Comparison of ENCODE assay signal across 17 cellular contexts in genomic region chr3:114714237-114714636, GRCh38.
DNase-seq lines count a peak whose midpoint lies in the region; ATAC-seq and TF ChIP-seq lines count a peak whose summit lies in the region.
"Had no signal": no experiment of that assay in that cellular context is flagged by ENCODE, and none has a peak within 500 bp of the region (broad histone marks: within the 10 kb centered on the region; RNA-seq: fewer than 3 reads in every experiment).

No MANE protein-coding gene starts in this region.

- TF ChIP-seq CTCF in breast epithelium (IDR thresholded peaks at IDR 0.05) (no peak), neural cell (IDR thresholded peaks at IDR 0.05; ENCODE audit: poor library complexity, severe bottlenecking) (no peak)

- H3K9me2 ChIP-seq in neural cell (ENCODE audit: insufficient read depth, low read length): no peaks in the 10 kb centered on the region

- ATAC-seq in GM19397 (IDR thresholded peaks at IDR 0.05; ENCODE audit: unreplicated experiment): no peak
- ATAC-seq: T-cell had no signal

- intact Hi-C loops in breast epithelium (cut with DNase I; ENCODE audit: low total_unique reads): no loop called here

- no peak for TF ChIP-seq RAD21 in neural cell (conservative IDR thresholded peaks at IDR 0.05)

- H3K79me2 ChIP-seq in neural cell (replicated peaks; ENCODE audit: insufficient read depth, low read length): no peaks in the 10 kb centered on the region

- TF ChIP-seq POLR2A in breast epithelium (IDR thresholded peaks at IDR 0.05): no peak

- H3K27ac ChIP-seq in breast epithelium (peak overlapping the region; percentile 5 to 14), neural cell (ENCODE audit: low read length) (no peak overlapping the region)
- H3K27ac ChIP-seq: cardiac muscle cell had no signal

- no peak overlapping the region for H3K4me2 ChIP-seq in neural cell (ENCODE audit: low read length)

- H3K4me3 ChIP-seq in breast epithelium (no peak overlapping the region), neural cell (ENCODE audit: low read length) (no peak overlapping the region)
- H3K4me3 ChIP-seq: cardiac muscle cell had no signal

- no peak overlapping the region for H3K9ac ChIP-seq in neural cell (ENCODE audit: low read length)

- TF ChIP-seq EP300 in neural cell (conservative IDR thresholded peaks at IDR 0.05; ENCODE audit: poor library complexity, severe bottlenecking): no peak

- H2AFZ ChIP-seq in neural cell (ENCODE audit: low read depth, low read length): peak overlapping the region; percentile 27

- H3K9me3 ChIP-seq in breast epithelium: no peaks in the 10 kb centered on the region
- H3K9me3 ChIP-seq in neural cell (ENCODE audit: low read length): no peaks in the 10 kb centered on the region

- H3K36me3 ChIP-seq in breast epithelium: no peaks in the 10 kb centered on the region
- no peaks in the 10 kb centered on the region for H3K36me3 ChIP-seq in neural cell (ENCODE audit: insufficient read depth, low read length)
- H3K36me3 ChIP-seq: cardiac muscle cell had no signal

- no peaks in the 10 kb centered on the region for H4K20me1 ChIP-seq in neural cell (ENCODE audit: insufficient read depth)

- no peaks in the 10 kb centered on the region for H3K4me1 ChIP-seq in breast epithelium

- H3K27me3 ChIP-seq in breast epithelium (no peaks in the 10 kb centered on the region), neural cell (ENCODE audit: insufficient read depth, low read depth, low read length) (no peaks in the 10 kb centered on the region)
- H3K27me3 ChIP-seq: cardiac muscle cell had no signal

- peak; percentile 8 for DNase-seq in NCI-H1105 treated with DMSO at 0.1 percent for 48 hours (lab: John Stamatoyannopoulos, UW)
- no peak for DNase-seq in NCI-H1105 (lab: John Stamatoyannopoulos, UW)
- peak; percentile 44 for DNase-seq in NCI-H146 treated with DMSO at 0.1 percent for 48 hours (lab: John Stamatoyannopoulos, UW; ENCODE audit: unreplicated experiment)
- DNase-seq in breast epithelium (ENCODE audit: low spot score in 2 of 2): no peak
- DNase-seq in NAMALWA (ENCODE audit: low spot score): no peak
- no peak for DNase-seq in activated CD4-positive, CD25-positive, alpha-beta regulatory T cell (lab: John Stamatoyannopoulos, UW)
- DNase-seq: activated naive CD8-positive, alpha-beta T cell treated with anti-CD3 and anti-CD28 coated beads, Interleukin-2, amount 10 ng/mL, durations not matched to agents 7 days and 5 days; CD4-positive, alpha-beta memory T cell; effector CD4-positive, alpha-beta T cell; IMR-90; NCI-H2227 treated with DMSO at 0.1 percent for 48 hours; SHP77; stimulated activated CD4-positive, alpha-beta T cell treated with anti-CD3 and anti-CD28 coated beads, Interleukin-1b, Interleukin-23, amount 100 ng/mL, for 48 hours; T-cell had no signal

- H3F3A ChIP-seq in neural cell (ENCODE audit: insufficient read depth, low read length, poor library complexity, severe bottlenecking): no peaks in the 10 kb centered on the region

TF ChIP-seq in neural cell, 6 proteins besides CTCF, POLR2A, EP300 and RAD21:
- TF ChIP-seq TAF1 (IDR thresholded peaks at IDR 0.05; ENCODE audit: low read depth) (no peak), MXI1 (conservative IDR thresholded peaks at IDR 0.05; ENCODE audit: poor library complexity, severe bottlenecking) (no peak), EZH2 (IDR thresholded peaks at IDR 0.05; ENCODE audit: borderline replicate concordance, insufficient read depth, low read length, poor library complexity, severe bottlenecking) (no peak), POLR2AphosphoS5 (IDR thresholded peaks at IDR 0.05) (no peak), SMC3 (conservative IDR thresholded peaks at IDR 0.05; ENCODE audit: poor library complexity) (no peak)
- TF ChIP-seq, protein P1, sequence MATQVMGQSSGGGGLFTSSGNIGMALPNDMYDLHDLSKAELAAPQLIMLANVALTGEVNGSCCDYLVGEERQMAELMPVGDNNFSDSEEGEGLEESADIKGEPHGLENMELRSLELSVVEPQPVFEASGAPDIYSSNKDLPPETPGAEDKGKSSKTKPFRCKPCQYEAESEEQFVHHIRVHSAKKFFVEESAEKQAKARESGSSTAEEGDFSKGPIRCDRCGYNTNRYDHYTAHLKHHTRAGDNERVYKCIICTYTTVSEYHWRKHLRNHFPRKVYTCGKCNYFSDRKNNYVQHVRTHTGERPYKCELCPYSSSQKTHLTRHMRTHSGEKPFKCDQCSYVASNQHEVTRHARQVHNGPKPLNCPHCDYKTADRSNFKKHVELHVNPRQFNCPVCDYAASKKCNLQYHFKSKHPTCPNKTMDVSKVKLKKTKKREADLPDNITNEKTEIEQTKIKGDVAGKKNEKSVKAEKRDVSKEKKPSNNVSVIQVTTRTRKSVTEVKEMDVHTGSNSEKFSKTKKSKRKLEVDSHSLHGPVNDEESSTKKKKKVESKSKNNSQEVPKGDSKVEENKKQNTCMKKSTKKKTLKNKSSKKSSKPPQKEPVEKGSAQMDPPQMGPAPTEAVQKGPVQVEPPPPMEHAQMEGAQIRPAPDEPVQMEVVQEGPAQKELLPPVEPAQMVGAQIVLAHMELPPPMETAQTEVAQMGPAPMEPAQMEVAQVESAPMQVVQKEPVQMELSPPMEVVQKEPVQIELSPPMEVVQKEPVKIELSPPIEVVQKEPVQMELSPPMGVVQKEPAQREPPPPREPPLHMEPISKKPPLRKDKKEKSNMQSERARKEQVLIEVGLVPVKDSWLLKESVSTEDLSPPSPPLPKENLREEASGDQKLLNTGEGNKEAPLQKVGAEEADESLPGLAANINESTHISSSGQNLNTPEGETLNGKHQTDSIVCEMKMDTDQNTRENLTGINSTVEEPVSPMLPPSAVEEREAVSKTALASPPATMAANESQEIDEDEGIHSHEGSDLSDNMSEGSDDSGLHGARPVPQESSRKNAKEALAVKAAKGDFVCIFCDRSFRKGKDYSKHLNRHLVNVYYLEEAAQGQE (IDR thresholded peaks at IDR 0.05; ENCODE audit: borderline replicate concordance): no peak

Comparison
In these comparisons a context has a peak if more than half of its experiments do, and no peak if none do; other contexts are left out.
1. DNase-seq: peak in NCI-H1105 treated with DMSO at 0.1 percent for 48 hours (single experiment) and NCI-H146 treated with DMSO at 0.1 percent for 48 hours (single experiment); none in NCI-H1105 (single experiment), breast epithelium (0 of 2), NAMALWA (single experiment) and activated CD4-positive, CD25-positive, alpha-beta regulatory T cell (0 of 4).